27 cellular contexts compared by ENCODE assay signal in the genomic region with DNA sequence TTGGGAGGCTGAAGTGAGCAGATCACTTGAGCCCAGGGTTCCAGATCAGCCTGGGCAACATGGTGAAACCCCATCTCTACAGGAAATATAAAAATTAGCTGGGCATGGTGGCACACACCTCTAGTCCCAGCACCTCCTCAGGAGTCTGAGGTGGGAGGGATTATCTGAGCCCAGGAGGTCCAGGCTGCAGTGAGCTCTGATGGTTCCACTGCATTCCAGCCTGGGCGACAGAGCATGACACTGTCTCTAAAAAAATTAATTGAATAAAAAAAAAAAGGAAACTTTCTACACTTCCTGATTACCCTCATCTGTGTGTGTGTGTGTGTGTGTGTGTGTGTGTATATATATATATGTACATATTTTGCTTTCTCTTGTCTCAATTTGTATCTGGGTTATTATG.
"Had no signal": no experiment of that assay in that cellular context is flagged by ENCODE, and none has a peak within 500 bp of the region (broad histone marks: within the 10 kb centered on the region; RNA-seq: fewer than 3 reads in every experiment).

No MANE protein-coding gene starts in this region.

- H3K27ac Mint-ChIP-seq: naive thymus-derived CD8-positive, alpha-beta T cell; nephron; neural progenitor cell; stimulated activated effector memory CD8-positive, alpha-beta T cell treated with anti-CD3 and anti-CD28 coated beads, Interleukin-12 subunit alpha, Interleukin-12 subunit beta, amount 100 ng/mL, for 72 hours; stimulated activated naive CD8-positive, alpha-beta T cell treated with anti-CD3 and anti-CD28 coated beads, Interleukin-15, Interleukin-2, amounts not matched to agents 100 ng/mL and 50 ng/mL, for 24 hours; type B pancreatic cell had no signal

- H2AFZ ChIP-seq: neural progenitor cell had no signal

- DNase-seq: hippocampal formation; kidney glomerular epithelial cell; left colon; left ventricle myocardium inferior; midbrain; naive thymus-derived CD8-positive, alpha-beta T cell; occipital lobe; ovary; retina; right cardiac atrium; sigmoid colon; small intestine; spleen; stimulated activated CD4-positive, alpha-beta T cell treated with anti-CD3 and anti-CD28 coated beads, Interleukin-4, amount 100 ng/mL, for 24 hours; stimulated activated naive CD4-positive, alpha-beta T cell; tibial artery; uterus had no signal

- H3K4me3 Mint-ChIP-seq: nephron; neural progenitor cell; stimulated activated effector memory CD8-positive, alpha-beta T cell treated with anti-CD3 and anti-CD28 coated beads, Interleukin-12 subunit alpha, Interleukin-12 subunit beta, amount 100 ng/mL, for 72 hours; stimulated activated naive CD8-positive, alpha-beta T cell treated with anti-CD3 and anti-CD28 coated beads, Interleukin-15, Interleukin-2, amounts not matched to agents 100 ng/mL and 50 ng/mL, for 24 hours; type B pancreatic cell had no signal

- H3K4me3 ChIP-seq: left ventricle myocardium inferior, lung, neural progenitor cell, ovary, prostate gland, sigmoid colon, spleen, suprapubic skin, thoracic aorta, tibial artery, uterus had no signal

- H3K36me3 ChIP-seq: left ventricle myocardium inferior, neural progenitor cell, neutrophil, ovary, prostate gland, spleen, suprapubic skin, thoracic aorta, uterus had no signal

- H3K4me2 ChIP-seq: neural progenitor cell had no signal

- H3K36me3 Mint-ChIP-seq: neural progenitor cell; stimulated activated effector memory CD8-positive, alpha-beta T cell treated with anti-CD3 and anti-CD28 coated beads, Interleukin-12 subunit alpha, Interleukin-12 subunit beta, amount 100 ng/mL, for 72 hours; type B pancreatic cell had no signal

- ATAC-seq: left colon; naive thymus-derived CD8-positive, alpha-beta T cell; right cardiac atrium; stimulated activated effector memory CD8-positive, alpha-beta T cell treated with anti-CD3 and anti-CD28 coated beads, Interleukin-12 subunit alpha, Interleukin-12 subunit beta, amount 100 ng/mL, for 72 hours had no signal

- H3K27me3 ChIP-seq: neural progenitor cell, neutrophil, ovary, sigmoid colon, spleen, suprapubic skin, tibial artery, uterus had no signal

- H3K27me3 Mint-ChIP-seq: naive thymus-derived CD8-positive, alpha-beta T cell; stimulated activated naive CD8-positive, alpha-beta T cell treated with anti-CD3 and anti-CD28 coated beads, Interleukin-15, Interleukin-2, amounts not matched to agents 100 ng/mL and 50 ng/mL, for 24 hours; type B pancreatic cell had no signal

- H3K27ac ChIP-seq: left ventricle myocardium inferior, neural progenitor cell, neutrophil, ovary, prostate gland, sigmoid colon, spleen, suprapubic skin, thoracic aorta, tibial artery, uterus had no signal

- H3K4me1 Mint-ChIP-seq: nephron; neural progenitor cell; stimulated activated effector memory CD8-positive, alpha-beta T cell treated with anti-CD3 and anti-CD28 coated beads, Interleukin-12 subunit alpha, Interleukin-12 subunit beta, amount 100 ng/mL, for 72 hours had no signal

- H3K9me3 Mint-ChIP-seq: naive thymus-derived CD8-positive, alpha-beta T cell; nephron; neural progenitor cell; stimulated activated effector memory CD8-positive, alpha-beta T cell treated with anti-CD3 and anti-CD28 coated beads, Interleukin-12 subunit alpha, Interleukin-12 subunit beta, amount 100 ng/mL, for 72 hours; stimulated activated naive CD8-positive, alpha-beta T cell treated with anti-CD3 and anti-CD28 coated beads, Interleukin-15, Interleukin-2, amounts not matched to agents 100 ng/mL and 50 ng/mL, for 24 hours; type B pancreatic cell had no signal

- H3K4me1 ChIP-seq: left ventricle myocardium inferior, neural progenitor cell, prostate gland, sigmoid colon, suprapubic skin, tibial artery, uterus had no signal

- H3K9me3 ChIP-seq: left ventricle myocardium inferior, neutrophil, ovary, prostate gland, sigmoid colon, spleen, suprapubic skin, thoracic aorta, tibial artery, uterus had no signal

- H3K9ac ChIP-seq: neural progenitor cell had no signal
